ENCODE assay signal across 2 cellular contexts in the genomic region with DNA sequence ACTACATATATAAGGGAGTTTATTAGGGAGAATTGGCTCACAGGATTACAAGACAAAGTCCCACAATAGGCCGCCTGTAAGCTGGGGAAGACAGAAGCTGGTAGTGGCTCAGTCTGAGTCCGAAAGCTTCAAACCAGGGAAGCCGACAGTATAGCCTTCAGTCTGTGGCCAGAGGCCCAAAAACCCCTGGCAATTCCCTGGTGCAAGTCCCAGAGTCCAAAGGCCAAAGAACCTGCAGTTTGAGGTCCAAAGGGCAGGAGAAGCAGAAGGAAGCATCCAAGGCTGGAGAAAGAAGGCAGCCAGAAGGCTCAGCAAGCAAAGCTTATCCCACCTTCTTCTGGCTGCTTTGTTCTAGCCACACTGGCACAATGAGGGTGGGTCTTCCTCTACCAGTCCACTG.
TF ChIP-seq lines count a peak whose summit lies in the region.

No MANE protein-coding gene starts in this region.

TF ChIP-seq in HepG2, 621 proteins besides CTCF, POLR2A, EP300 and RAD21 (continued from another document):
- TF ChIP-seq SOX13 (IDR thresholded peaks at IDR 0.05), result no peak
- no peak for TF ChIP-seq SOX13 (CRISPR knock-in tag; conservative IDR thresholded peaks at IDR 0.05 in 1 of 2, IDR thresholded peaks at IDR 0.05 in 1 of 2)
- TF ChIP-seq ZNF839 (CRISPR knock-in tag; IDR thresholded peaks at IDR 0.05; ENCODE audit: borderline replicate concordance), result no peak
- TF ChIP-seq SIN3A (IDR thresholded peaks at IDR 0.05; ENCODE audit: borderline replicate concordance, low read depth, low read length), result no peak

TF ChIP-seq in SK-N-SH, 30 proteins besides CTCF, POLR2A, EP300 and RAD21:
- no peak for TF ChIP-seq REST (IDR thresholded peaks at IDR 0.05; ENCODE audit: low read depth, low read length)
- TF ChIP-seq, protein P1, sequence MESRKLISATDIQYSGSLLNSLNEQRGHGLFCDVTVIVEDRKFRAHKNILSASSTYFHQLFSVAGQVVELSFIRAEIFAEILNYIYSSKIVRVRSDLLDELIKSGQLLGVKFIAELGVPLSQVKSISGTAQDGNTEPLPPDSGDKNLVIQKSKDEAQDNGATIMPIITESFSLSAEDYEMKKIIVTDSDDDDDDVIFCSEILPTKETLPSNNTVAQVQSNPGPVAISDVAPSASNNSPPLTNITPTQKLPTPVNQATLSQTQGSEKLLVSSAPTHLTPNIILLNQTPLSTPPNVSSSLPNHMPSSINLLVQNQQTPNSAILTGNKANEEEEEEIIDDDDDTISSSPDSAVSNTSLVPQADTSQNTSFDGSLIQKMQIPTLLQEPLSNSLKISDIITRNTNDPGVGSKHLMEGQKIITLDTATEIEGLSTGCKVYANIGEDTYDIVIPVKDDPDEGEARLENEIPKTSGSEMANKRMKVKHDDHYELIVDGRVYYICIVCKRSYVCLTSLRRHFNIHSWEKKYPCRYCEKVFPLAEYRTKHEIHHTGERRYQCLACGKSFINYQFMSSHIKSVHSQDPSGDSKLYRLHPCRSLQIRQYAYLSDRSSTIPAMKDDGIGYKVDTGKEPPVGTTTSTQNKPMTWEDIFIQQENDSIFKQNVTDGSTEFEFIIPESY (IDR thresholded peaks at IDR 0.05; ENCODE audit: borderline replicate concordance, low read depth), result no peak
- TF ChIP-seq IRF3 (IDR thresholded peaks at IDR 0.05; ENCODE audit: low read depth, low read length), result no peak
- no peak for TF ChIP-seq MEF2A (IDR thresholded peaks at IDR 0.05; ENCODE audit: borderline replicate concordance, low read depth)
- TF ChIP-seq, protein P2, sequence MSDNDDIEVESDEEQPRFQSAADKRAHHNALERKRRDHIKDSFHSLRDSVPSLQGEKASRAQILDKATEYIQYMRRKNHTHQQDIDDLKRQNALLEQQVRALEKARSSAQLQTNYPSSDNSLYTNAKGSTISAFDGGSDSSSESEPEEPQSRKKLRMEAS (IDR thresholded peaks at IDR 0.05; ENCODE audit: low read depth), result no peak
- no peak for TF ChIP-seq GATA2 (CRISPR knock-in tag; IDR thresholded peaks at IDR 0.05)
- TF ChIP-seq USF1 (IDR thresholded peaks at IDR 0.05; ENCODE audit: borderline replicate concordance, low read depth), result no peak
- no peak for TF ChIP-seq NFIC (IDR thresholded peaks at IDR 0.05; ENCODE audit: borderline replicate concordance)
- TF ChIP-seq, protein P3, sequence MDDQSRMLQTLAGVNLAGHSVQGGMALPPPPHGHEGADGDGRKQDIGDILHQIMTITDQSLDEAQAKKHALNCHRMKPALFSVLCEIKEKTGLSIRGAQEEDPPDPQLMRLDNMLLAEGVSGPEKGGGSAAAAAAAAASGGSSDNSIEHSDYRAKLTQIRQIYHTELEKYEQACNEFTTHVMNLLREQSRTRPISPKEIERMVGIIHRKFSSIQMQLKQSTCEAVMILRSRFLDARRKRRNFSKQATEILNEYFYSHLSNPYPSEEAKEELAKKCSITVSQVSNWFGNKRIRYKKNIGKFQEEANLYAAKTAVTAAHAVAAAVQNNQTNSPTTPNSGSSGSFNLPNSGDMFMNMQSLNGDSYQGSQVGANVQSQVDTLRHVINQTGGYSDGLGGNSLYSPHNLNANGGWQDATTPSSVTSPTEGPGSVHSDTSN (IDR thresholded peaks at IDR 0.05), result no peak
- TF ChIP-seq EZH2phosphoT487 (IDR thresholded peaks at IDR 0.05; ENCODE audit: borderline replicate concordance, low read depth), result no peak
- no peak for TF ChIP-seq JUND (IDR thresholded peaks at IDR 0.05)
- no peak for TF ChIP-seq TAF1 (IDR thresholded peaks at IDR 0.05; ENCODE audit: borderline replicate concordance, low read depth, low read length)
- TF ChIP-seq FOXJ3 (CRISPR knock-in tag; IDR thresholded peaks at IDR 0.05), result no peak
- no peak for TF ChIP-seq SIN3A (IDR thresholded peaks at IDR 0.05; ENCODE audit: borderline replicate concordance, low read depth, low read length)
- no peak for TF ChIP-seq MXI1 (IDR thresholded peaks at IDR 0.05; ENCODE audit: low read depth, low read length)
- no peak for TF ChIP-seq USF2 (IDR thresholded peaks at IDR 0.05; ENCODE audit: borderline replicate concordance, low read depth, low read length)
- no peak for TF ChIP-seq RFX5 (IDR thresholded peaks at IDR 0.05; ENCODE audit: low read length)
- no peak for TF ChIP-seq FOXM1 (IDR thresholded peaks at IDR 0.05; ENCODE audit: low read depth)
